9 cellular contexts compared by ENCODE assay signal in genomic region chr5:56481998-56482698, GRCh38.
DNase-seq lines count a peak whose midpoint lies in the region; ATAC-seq and TF ChIP-seq lines count a peak whose summit lies in the region.
"Had no signal": no experiment of that assay in that cellular context is flagged by ENCODE, and none has a peak within 500 bp of the region (broad histone marks: within the 10 kb centered on the region; RNA-seq: fewer than 3 reads in every experiment).

No MANE protein-coding gene starts in this region.

- H3K36me3 ChIP-seq in ACC112 (ENCODE audit: insufficient read depth, low read length), result no peaks in the 10 kb centered on the region
- no peaks in the 10 kb centered on the region for H3K36me3 ChIP-seq in breast epithelium
- H3K36me3 ChIP-seq in muscle layer of colon (ENCODE audit: insufficient read depth, low read length), result no peaks in the 10 kb centered on the region

- H3K27ac ChIP-seq in ACC112 (ENCODE audit: low read depth, low read length) (no peak overlapping the region), breast epithelium (peak overlapping the region; percentile 97 to 98), muscle layer of colon (ENCODE audit: low read depth, low read length) (peak overlapping the region; percentile 88)

- H3K4me1 ChIP-seq in ACC112 (ENCODE audit: control insufficient read depth, insufficient read depth, low read length, unreplicated experiment), result peaks cover 4% of the 10 kb centered on the region
- no peaks in the 10 kb centered on the region for H3K4me1 ChIP-seq in breast epithelium
- H3K4me1 ChIP-seq in muscle layer of colon (ENCODE audit: insufficient read depth, low read length), result peaks cover 15% of the 10 kb centered on the region

- H3K79me2 ChIP-seq in ACC112 (ENCODE audit: control insufficient read depth, insufficient read depth, low read length, unreplicated experiment), result no peaks in the 10 kb centered on the region

- peak overlapping the region; percentile 32 for H3K9ac ChIP-seq in muscle layer of colon (ENCODE audit: low read length)

- H3K4me3 ChIP-seq in ACC112 (ENCODE audit: low read depth, low read length) (peak overlapping the region; percentile 77), breast epithelium (peak overlapping the region; percentile 61 to 87 (median 67)), muscle layer of colon (ENCODE audit: low read depth in 1 of 2, low read length in 2 of 2) (peak overlapping the region in 1 of 2 donors; percentile 83)

- no peaks in the 10 kb centered on the region for H3K27me3 ChIP-seq in ACC112 (ENCODE audit: insufficient read depth, low read length)
- no peaks in the 10 kb centered on the region for H3K27me3 ChIP-seq in breast epithelium
- no peaks in the 10 kb centered on the region for H3K27me3 ChIP-seq in muscle layer of colon (ENCODE audit: control insufficient read depth in 1 of 2, insufficient read depth in 2 of 2, low read length in 2 of 2)

- H3K9me3 ChIP-seq in breast epithelium (no peaks in the 10 kb centered on the region), muscle layer of colon (ENCODE audit: low read length) (no peaks in the 10 kb centered on the region)

- ATAC-seq in HG02678 (IDR thresholded peaks at IDR 0.05; ENCODE audit: unreplicated experiment), result no peak

- DNase-seq in M059J (ENCODE audit: low read depth), result peak; percentile 15
- no peak for DNase-seq in breast epithelium (ENCODE audit: low spot score in 2 of 2)
- DNase-seq in NCI-H510A (lab: John Stamatoyannopoulos, UW), result no peak
- no peak for DNase-seq in NCI-H1092 treated with DMSO at 0.1 percent for 48 hours (lab: John Stamatoyannopoulos, UW)
- no peak for DNase-seq in glomerular visceral epithelial cell (ENCODE audit: extremely low spot score)
- DNase-seq: NCI-H187 treated with DMSO at 0.1 percent for 48 hours had no signal

- no peak for TF ChIP-seq CTCF in breast epithelium (IDR thresholded peaks at IDR 0.05)

- no peak for TF ChIP-seq POLR2A in breast epithelium (IDR thresholded peaks at IDR 0.05)

- intact Hi-C loops in breast epithelium (cut with DNase I; ENCODE audit: low total_unique reads), result no loop called here

- H2AFZ ChIP-seq in ACC112 (ENCODE audit: low read length, unreplicated experiment), result no peak overlapping the region
